ENCODE assay signal across 8 cellular contexts in genomic region chr5:72015103-72015548, GRCh38.
DNase-seq lines count a peak whose midpoint lies in the region; ATAC-seq and TF ChIP-seq lines count a peak whose summit lies in the region.

No MANE protein-coding gene starts in this region.

- intact Hi-C loops in colonic mucosa (cut with DNase I): no loop called here
- intact Hi-C loops in ovary (cut with DNase I): no loop called here

- no peak overlapping the region for H3K9ac ChIP-seq in colonic mucosa (ENCODE audit: low read depth in 2 of 2, low read length in 2 of 2)

- DNase-seq in NCI-H345 treated with DMSO at 0.1 percent for 48 hours (lab: John Stamatoyannopoulos, UW; ENCODE audit: unreplicated experiment) (peak; percentile 57), colonic mucosa (peak; percentile 20), ovary (peak in 4 of 5 donors; percentile 11 to 40 (median 22)), SKM-1 treated with dmso at 0.1 percent for 144 hours (lab: John Stamatoyannopoulos, UW; ENCODE audit: unreplicated experiment) (no peak)
- no peak for DNase-seq in effector memory CD4-positive, alpha-beta T cell

- no peak for TF ChIP-seq EP300 in ovary (IDR thresholded peaks at IDR 0.05)

- H3K4me3 ChIP-seq in HEK293 (ENCODE audit: low read depth, low read length) (no peak overlapping the region), colonic mucosa (no peak overlapping the region), ovary (no peak overlapping the region)
- H3K4me3 ChIP-seq in effector memory CD4-positive, alpha-beta T cell (ENCODE audit: insufficient read depth, low read depth, low read length, poor library complexity, severe bottlenecking): no peak overlapping the region

- TF ChIP-seq POLR2A in ovary (IDR thresholded peaks at IDR 0.05): no peak

- H3K27ac ChIP-seq in HEK293 (ENCODE audit: extremely low read depth, low read depth, low read length): no peak overlapping the region
- no peak overlapping the region for H3K27ac ChIP-seq in colonic mucosa
- H3K27ac ChIP-seq in ovary: no peak overlapping the region
- H3K27ac ChIP-seq in effector memory CD4-positive, alpha-beta T cell (ENCODE audit: insufficient read depth, low read length, poor library complexity, severe bottlenecking): no peak overlapping the region

- POLR2A ChIA-PET in HEK293 (lab: Yijun Ruan, JAX): no interaction called here

- H3K4me1 ChIP-seq in HEK293 (ENCODE audit: control insufficient read depth, insufficient read depth, low read length): no peaks in the 10 kb centered on the region
- H3K4me1 ChIP-seq in colonic mucosa: no peaks in the 10 kb centered on the region
- no peaks in the 10 kb centered on the region for H3K4me1 ChIP-seq in ovary (ENCODE audit: insufficient read depth)
- H3K4me1 ChIP-seq in effector memory CD4-positive, alpha-beta T cell (ENCODE audit: control insufficient read depth, insufficient read depth, low read length, poor library complexity, severe bottlenecking): no peaks in the 10 kb centered on the region

- WGBS in ovary, 3 donors: 23 to 26% (median 24%) methylated on average over 7 of the region's 7 CpGs

- CTCF ChIA-PET in HEK293 (lab: Yijun Ruan, JAX): interaction anchor here (0.6 to 0.7 kb wide), 2 partner anchors 134 to 155 kb away, joined by 3 read pairs; no protein-coding TSS in a partner anchor

- no peaks in the 10 kb centered on the region for H3K27me3 ChIP-seq in colonic mucosa
- H3K27me3 ChIP-seq in ovary: no peaks in the 10 kb centered on the region
- no peaks in the 10 kb centered on the region for H3K27me3 ChIP-seq in effector memory CD4-positive, alpha-beta T cell (replicated peaks; ENCODE audit: control insufficient read depth, insufficient read depth, low read length, poor library complexity, severe bottlenecking)

- no peaks in the 10 kb centered on the region for H3K9me3 ChIP-seq in HEK293 (ENCODE audit: control insufficient read depth, insufficient read depth, low read depth, low read length)
- H3K9me3 ChIP-seq in colonic mucosa: no peaks in the 10 kb centered on the region
- H3K9me3 ChIP-seq in ovary: no peaks in the 10 kb centered on the region
- no peaks in the 10 kb centered on the region for H3K9me3 ChIP-seq in effector memory CD4-positive, alpha-beta T cell (ENCODE audit: control insufficient read depth, low read length)

- H3K36me3 ChIP-seq in HEK293 (ENCODE audit: control insufficient read depth in 2 of 2, insufficient read depth in 1 of 2, low read length in 2 of 2) (no peaks in the 10 kb centered on the region), colonic mucosa (no peaks in the 10 kb centered on the region), ovary (no peaks in the 10 kb centered on the region)
- H3K36me3 ChIP-seq in effector memory CD4-positive, alpha-beta T cell (ENCODE audit: control insufficient read depth, insufficient read depth, low read length): no peaks in the 10 kb centered on the region

- no peak for ATAC-seq in HG02852 (IDR thresholded peaks at IDR 0.05; ENCODE audit: unreplicated experiment)
- ATAC-seq in GM18861 (IDR thresholded peaks at IDR 0.05; ENCODE audit: unreplicated experiment): no peak

- TF ChIP-seq CTCF in HEK293 (tag by site-specific recombination; IDR thresholded peaks at IDR 0.05): no peak
- no peak for TF ChIP-seq CTCF in colonic mucosa (IDR thresholded peaks at IDR 0.05)
- TF ChIP-seq CTCF in ovary (IDR thresholded peaks at IDR 0.05): no peak

TF ChIP-seq in HEK293, 187 proteins besides CTCF, POLR2A, EP300 and RAD21 (continues in another document):
- TF ChIP-seq ZNF513 (tag by site-specific recombination; IDR thresholded peaks at IDR 0.05) (peak; percentile 19; the same call in 1 of the 2 replicates), FEZF1 (tag by site-specific recombination; IDR thresholded peaks at IDR 0.05) (no peak), ZNF335 (tag by site-specific recombination; conservative IDR thresholded peaks at IDR 0.05) (peak; percentile 47; the same call in 1 of the 2 replicates), ZNF404 (tag by site-specific recombination; IDR thresholded peaks at IDR 0.05) (no peak), ZBTB11 (tag by site-specific recombination; conservative IDR thresholded peaks at IDR 0.05; ENCODE audit: low read depth) (no peak), ZNF341 (tag by site-specific recombination; IDR thresholded peaks at IDR 0.05; ENCODE audit: low read depth) (0 out of 2 replicates have a peak, but pooled peaks have one; percentile 20), ZNF677 (tag by site-specific recombination; IDR thresholded peaks at IDR 0.05) (no peak), ZNF324 (tag by site-specific recombination; IDR thresholded peaks at IDR 0.05) (no peak), SETDB1 (IDR thresholded peaks at IDR 0.05; ENCODE audit: insufficient read length, low read length) (peak; percentile 75), ZNF449 (tag by site-specific recombination; IDR thresholded peaks at IDR 0.05) (no peak), ZNF311 (tag by site-specific recombination; IDR thresholded peaks at IDR 0.05; ENCODE audit: borderline replicate concordance) (no peak), EGR2 (tag by site-specific recombination; IDR thresholded peaks at IDR 0.05; ENCODE audit: low read depth) (peak; percentile 42; the same call in 1 of the 2 replicates), ZBTB21 (tag by site-specific recombination; IDR thresholded peaks at IDR 0.05) (no peak), BCL11A (tag by site-specific recombination; IDR thresholded peaks at IDR 0.05; ENCODE audit: low read depth) (no peak), ZNF654 (tag by site-specific recombination; IDR thresholded peaks at IDR 0.05; ENCODE audit: low read depth) (no peak), HIC1 (tag by site-specific recombination; IDR thresholded peaks at IDR 0.05) (no peak)

Comparison
In these comparisons a context has a peak if more than half of its experiments do, and no peak if none do; other contexts are left out.
1. DNase-seq: peak in NCI-H345 treated with DMSO at 0.1 percent for 48 hours (single experiment), colonic mucosa (single experiment) and ovary (4 of 5); none in effector memory CD4-positive, alpha-beta T cell (0 of 3) and SKM-1 treated with dmso at 0.1 percent for 144 hours (single experiment).